Comparison of ENCODE assay signal across 8 cellular contexts in genomic region chr1:91555074-91555730, GRCh38. TPM values are rescaled to one million over a fixed set of nuclear protein-coding genes. Genes with fewer than 3 reads are reported as not detected.
A peak's percentile ranks its signal among the peaks of the same experiment; 100 is the strongest.
DNase-seq lines count a peak whose midpoint lies in the region; ATAC-seq and TF ChIP-seq lines count a peak whose summit lies in the region.
"Had no signal": no experiment of that assay in that cellular context is flagged by ENCODE, and none has a peak within 500 bp of the region (broad histone marks: within the 10 kb centered on the region; RNA-seq: fewer than 3 reads in every experiment).

No MANE protein-coding gene starts in this region.

- H3K9ac ChIP-seq in OCI-LY1 (ENCODE audit: low read length) (no peak overlapping the region), colonic mucosa (ENCODE audit: low read depth in 2 of 2, low read length in 2 of 2) (no peak overlapping the region)
- H3K9ac ChIP-seq: KMS-11 had no signal

- intact Hi-C loops in colonic mucosa (cut with DNase I) (no loop called here), natural killer cell (cut with micrococcal nuclease) (loop anchor here (2.0 to 10.0 kb wide), 4 partner anchors 14 to 262 kb away; no protein-coding TSS in a partner anchor)

- DNase-seq in EH (ENCODE audit: low read depth) (peak; percentile 46), colonic mucosa (no peak), natural killer cell (no peak), glutamatergic neuron (no peak), NCI-H1105 (lab: John Stamatoyannopoulos, UW) (no peak)
- DNase-seq in activated effector memory CD4-positive, alpha-beta T cell treated with Interleukin-2 at 50 U/mL for 16 hours = no peak

- peak overlapping the region; percentile 83 to 99 for H3K27ac Mint-ChIP-seq in natural killer cell
- no peak overlapping the region for H3K27ac Mint-ChIP-seq in glutamatergic neuron (ENCODE audit: unreplicated experiment)

- no peaks in the 10 kb centered on the region for H3K9me2 ChIP-seq in OCI-LY1 (ENCODE audit: low read depth, low read length)

- no peaks in the 10 kb centered on the region for H3K9me3 Mint-ChIP-seq in natural killer cell
- H3K9me3 Mint-ChIP-seq in glutamatergic neuron (ENCODE audit: unreplicated experiment) = no peaks in the 10 kb centered on the region

- no peak overlapping the region for H3K27ac ChIP-seq in OCI-LY1 (ENCODE audit: low read depth, low read length, poor library complexity, severe bottlenecking)
- H3K27ac ChIP-seq in colonic mucosa = peak overlapping the region; percentile 11
- H3K27ac ChIP-seq: KMS-11 had no signal

- no peaks in the 10 kb centered on the region for H3K79me2 ChIP-seq in OCI-LY1 (ENCODE audit: insufficient read depth, low read length)

- no peaks in the 10 kb centered on the region for H3F3A ChIP-seq in OCI-LY1 (ENCODE audit: insufficient read depth, low read length)

- H3K4me2 ChIP-seq in OCI-LY1 (ENCODE audit: low read length) = no peak overlapping the region
- H3K4me2 ChIP-seq: KMS-11 had no signal

- H4K20me1 ChIP-seq in OCI-LY1 (ENCODE audit: insufficient read depth, low read length) = no peaks in the 10 kb centered on the region

- peak in 1 of 3 donors; percentile 1 for ATAC-seq in natural killer cell

- H3K36me3 Mint-ChIP-seq in natural killer cell = no peaks in the 10 kb centered on the region
- no peaks in the 10 kb centered on the region for H3K36me3 Mint-ChIP-seq in glutamatergic neuron (ENCODE audit: unreplicated experiment)

- no peak overlapping the region for H2AFZ ChIP-seq in OCI-LY1 (ENCODE audit: low read length)

- no peaks in the 10 kb centered on the region for H3K9me3 ChIP-seq in OCI-LY1 (ENCODE audit: low read length)
- no peaks in the 10 kb centered on the region for H3K9me3 ChIP-seq in colonic mucosa

- no peaks in the 10 kb centered on the region for H3K27me3 ChIP-seq in OCI-LY1 (ENCODE audit: insufficient read depth, low read length)
- no peaks in the 10 kb centered on the region for H3K27me3 ChIP-seq in colonic mucosa

- H3K4me1 Mint-ChIP-seq in natural killer cell (peaks cover 97 to 100% of the 10 kb centered on the region in 2 donors), glutamatergic neuron (ENCODE audit: low read depth, unreplicated experiment) (peaks cover 2% of the 10 kb centered on the region)

- H3K27me3 Mint-ChIP-seq in natural killer cell (ENCODE audit: low read depth in 2 of 2) (no peaks in the 10 kb centered on the region), glutamatergic neuron (ENCODE audit: unreplicated experiment) (no peaks in the 10 kb centered on the region)

- H3K4me3 ChIP-seq in OCI-LY1 (ENCODE audit: low read depth, low read length, poor library complexity, severe bottlenecking) (no peak overlapping the region), colonic mucosa (no peak overlapping the region)

- peak overlapping the region; percentile 81 for H3K4me3 Mint-ChIP-seq in natural killer cell
- no peak overlapping the region for H3K4me3 Mint-ChIP-seq in glutamatergic neuron (ENCODE audit: unreplicated experiment)

- H3K4me1 ChIP-seq in OCI-LY1 (ENCODE audit: insufficient read depth, low read length, severe bottlenecking) = no peaks in the 10 kb centered on the region
- no peaks in the 10 kb centered on the region for H3K4me1 ChIP-seq in colonic mucosa

- H3K36me3 ChIP-seq in OCI-LY1 (ENCODE audit: insufficient read depth, low read length) = no peaks in the 10 kb centered on the region
- H3K36me3 ChIP-seq in colonic mucosa = no peaks in the 10 kb centered on the region

- TF ChIP-seq CTCF in OCI-LY1 (IDR thresholded peaks at IDR 0.05; ENCODE audit: low read length) (peak; percentile 14; the same call in 1 of the 2 replicates), colonic mucosa (IDR thresholded peaks at IDR 0.05) (no peak), natural killer cell (IDR thresholded peaks at IDR 0.05) (no peak), glutamatergic neuron (IDR thresholded peaks at IDR 0.05; ENCODE audit: partially characterized antibody, unreplicated experiment) (no peak)

RNA-seq across cellular contexts. Expression of gene CDC7, which starts 54.6 kb away (rescaled TPM):
- total RNA-seq in colonic mucosa = 10 to 100 TPM in 1 of 2 donors, 1 to 10 TPM in 1; 3.5 to 10.3 TPM
- total RNA-seq in natural killer cell = 10 to 100 TPM in 1 of 3 donors, 1 to 10 TPM in 2; 7.2 to 11.4 (median 7.9) TPM
- 9.9 TPM for total RNA-seq in glutamatergic neuron (ENCODE audit: unreplicated experiment)
